1 cellular context compared by ENCODE assay signal in the genomic region with DNA sequence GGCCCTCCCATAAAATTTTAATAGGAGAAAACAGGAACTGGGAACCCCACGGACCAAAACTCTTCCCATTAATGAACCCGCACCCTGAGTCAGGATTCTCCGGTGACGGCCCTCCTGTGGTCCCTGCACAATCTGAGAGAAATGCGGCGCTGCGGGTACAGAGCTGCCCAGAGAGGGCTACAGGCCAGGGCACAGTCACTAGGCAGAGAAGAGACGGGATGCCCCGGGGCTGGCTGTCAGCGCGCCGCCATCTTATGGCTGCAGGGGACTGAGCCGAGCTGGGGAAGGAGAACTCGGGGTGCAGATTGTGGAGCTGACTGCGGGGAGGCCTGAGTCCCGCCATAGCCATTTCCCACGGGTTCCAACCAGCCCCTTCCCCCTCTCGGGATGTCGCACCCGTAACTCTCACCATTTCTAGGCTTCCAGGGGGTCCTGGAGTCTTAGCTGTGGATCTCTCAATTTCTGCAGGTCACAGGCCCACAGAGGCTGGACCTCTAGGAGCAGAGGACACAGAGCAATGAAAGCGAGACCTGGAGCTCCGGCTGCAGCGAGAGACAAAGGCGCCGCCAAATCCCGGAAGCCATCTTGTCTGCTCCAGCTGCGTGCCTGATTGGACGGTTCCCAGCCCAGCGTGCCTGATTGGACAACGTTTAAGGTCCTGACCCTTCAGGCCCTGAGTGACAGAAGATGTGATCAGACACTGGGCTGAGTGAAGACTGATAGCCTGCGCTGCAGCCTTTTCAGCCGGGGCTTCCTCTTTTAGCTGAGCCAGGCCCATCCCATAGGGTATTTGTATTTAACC.
TF ChIP-seq lines count a peak whose summit lies in the region.

A gene (minus strand): TSS at position 591 of the 802 bp plus-strand sequence. CDS start 179 bp downstream, at position 412.

TF ChIP-seq in HepG2, 621 proteins besides CTCF, POLR2A, EP300 and RAD21 (continued from another document and continues in another):
- TF ChIP-seq, protein P1, sequence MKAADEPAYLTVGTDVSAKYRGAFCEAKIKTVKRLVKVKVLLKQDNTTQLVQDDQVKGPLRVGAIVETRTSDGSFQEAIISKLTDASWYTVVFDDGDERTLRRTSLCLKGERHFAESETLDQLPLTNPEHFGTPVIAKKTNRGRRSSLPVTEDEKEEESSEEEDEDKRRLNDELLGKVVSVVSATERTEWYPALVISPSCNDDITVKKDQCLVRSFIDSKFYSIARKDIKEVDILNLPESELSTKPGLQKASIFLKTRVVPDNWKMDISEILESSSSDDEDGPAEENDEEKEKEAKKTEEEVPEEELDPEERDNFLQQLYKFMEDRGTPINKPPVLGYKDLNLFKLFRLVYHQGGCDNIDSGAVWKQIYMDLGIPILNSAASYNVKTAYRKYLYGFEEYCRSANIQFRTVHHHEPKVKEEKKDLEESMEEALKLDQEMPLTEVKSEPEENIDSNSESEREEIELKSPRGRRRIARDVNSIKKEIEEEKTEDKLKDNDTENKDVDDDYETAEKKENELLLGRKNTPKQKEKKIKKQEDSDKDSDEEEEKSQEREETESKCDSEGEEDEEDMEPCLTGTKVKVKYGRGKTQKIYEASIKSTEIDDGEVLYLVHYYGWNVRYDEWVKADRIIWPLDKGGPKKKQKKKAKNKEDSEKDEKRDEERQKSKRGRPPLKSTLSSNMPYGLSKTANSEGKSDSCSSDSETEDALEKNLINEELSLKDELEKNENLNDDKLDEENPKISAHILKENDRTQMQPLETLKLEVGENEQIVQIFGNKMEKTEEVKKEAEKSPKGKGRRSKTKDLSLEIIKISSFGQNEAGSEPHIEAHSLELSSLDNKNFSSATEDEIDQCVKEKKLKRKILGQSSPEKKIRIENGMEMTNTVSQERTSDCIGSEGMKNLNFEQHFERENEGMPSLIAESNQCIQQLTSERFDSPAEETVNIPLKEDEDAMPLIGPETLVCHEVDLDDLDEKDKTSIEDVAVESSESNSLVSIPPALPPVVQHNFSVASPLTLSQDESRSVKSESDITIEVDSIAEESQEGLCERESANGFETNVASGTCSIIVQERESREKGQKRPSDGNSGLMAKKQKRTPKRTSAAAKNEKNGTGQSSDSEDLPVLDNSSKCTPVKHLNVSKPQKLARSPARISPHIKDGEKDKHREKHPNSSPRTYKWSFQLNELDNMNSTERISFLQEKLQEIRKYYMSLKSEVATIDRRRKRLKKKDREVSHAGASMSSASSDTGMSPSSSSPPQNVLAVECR (CRISPR knock-in tag; IDR thresholded peaks at IDR 0.05; ENCODE audit: borderline replicate concordance), result peak; percentile 73; the same call in 1 of the 2 replicates
- no peak for TF ChIP-seq ZNF629 (CRISPR knock-in tag; conservative IDR thresholded peaks at IDR 0.05)
- no peak for TF ChIP-seq ZNF546 (CRISPR knock-in tag; conservative IDR thresholded peaks at IDR 0.05)
- TF ChIP-seq ZNF350 (CRISPR knock-in tag; IDR thresholded peaks at IDR 0.05; ENCODE audit: borderline replicate concordance, low read depth), result 0 out of 2 replicates have a peak, but pooled peaks have one; percentile 31
- TF ChIP-seq HES4 (CRISPR knock-in tag; IDR thresholded peaks at IDR 0.05; ENCODE audit: borderline replicate concordance), result no peak
- TF ChIP-seq AGO2 (optimal IDR thresholded peaks at IDR 0.05; ENCODE audit: low read depth, low read length), result no peak
- peak; percentile 44; the same call in 1 of the 2 replicates for TF ChIP-seq THAP11 (CRISPR knock-in tag; IDR thresholded peaks at IDR 0.05)
- peak; percentile 52; the same call in 1 of the 2 replicates for TF ChIP-seq RFX5 (IDR thresholded peaks at IDR 0.05; ENCODE audit: low read depth, low read length)
- peak; percentile 36 for TF ChIP-seq HNRNPLL (IDR thresholded peaks at IDR 0.05; ENCODE audit: low read depth, low read length, poor library complexity, severe bottlenecking)
- TF ChIP-seq ZNF775 (CRISPR knock-in tag; IDR thresholded peaks at IDR 0.05; ENCODE audit: borderline replicate concordance), result no peak
- TF ChIP-seq, protein P2, sequence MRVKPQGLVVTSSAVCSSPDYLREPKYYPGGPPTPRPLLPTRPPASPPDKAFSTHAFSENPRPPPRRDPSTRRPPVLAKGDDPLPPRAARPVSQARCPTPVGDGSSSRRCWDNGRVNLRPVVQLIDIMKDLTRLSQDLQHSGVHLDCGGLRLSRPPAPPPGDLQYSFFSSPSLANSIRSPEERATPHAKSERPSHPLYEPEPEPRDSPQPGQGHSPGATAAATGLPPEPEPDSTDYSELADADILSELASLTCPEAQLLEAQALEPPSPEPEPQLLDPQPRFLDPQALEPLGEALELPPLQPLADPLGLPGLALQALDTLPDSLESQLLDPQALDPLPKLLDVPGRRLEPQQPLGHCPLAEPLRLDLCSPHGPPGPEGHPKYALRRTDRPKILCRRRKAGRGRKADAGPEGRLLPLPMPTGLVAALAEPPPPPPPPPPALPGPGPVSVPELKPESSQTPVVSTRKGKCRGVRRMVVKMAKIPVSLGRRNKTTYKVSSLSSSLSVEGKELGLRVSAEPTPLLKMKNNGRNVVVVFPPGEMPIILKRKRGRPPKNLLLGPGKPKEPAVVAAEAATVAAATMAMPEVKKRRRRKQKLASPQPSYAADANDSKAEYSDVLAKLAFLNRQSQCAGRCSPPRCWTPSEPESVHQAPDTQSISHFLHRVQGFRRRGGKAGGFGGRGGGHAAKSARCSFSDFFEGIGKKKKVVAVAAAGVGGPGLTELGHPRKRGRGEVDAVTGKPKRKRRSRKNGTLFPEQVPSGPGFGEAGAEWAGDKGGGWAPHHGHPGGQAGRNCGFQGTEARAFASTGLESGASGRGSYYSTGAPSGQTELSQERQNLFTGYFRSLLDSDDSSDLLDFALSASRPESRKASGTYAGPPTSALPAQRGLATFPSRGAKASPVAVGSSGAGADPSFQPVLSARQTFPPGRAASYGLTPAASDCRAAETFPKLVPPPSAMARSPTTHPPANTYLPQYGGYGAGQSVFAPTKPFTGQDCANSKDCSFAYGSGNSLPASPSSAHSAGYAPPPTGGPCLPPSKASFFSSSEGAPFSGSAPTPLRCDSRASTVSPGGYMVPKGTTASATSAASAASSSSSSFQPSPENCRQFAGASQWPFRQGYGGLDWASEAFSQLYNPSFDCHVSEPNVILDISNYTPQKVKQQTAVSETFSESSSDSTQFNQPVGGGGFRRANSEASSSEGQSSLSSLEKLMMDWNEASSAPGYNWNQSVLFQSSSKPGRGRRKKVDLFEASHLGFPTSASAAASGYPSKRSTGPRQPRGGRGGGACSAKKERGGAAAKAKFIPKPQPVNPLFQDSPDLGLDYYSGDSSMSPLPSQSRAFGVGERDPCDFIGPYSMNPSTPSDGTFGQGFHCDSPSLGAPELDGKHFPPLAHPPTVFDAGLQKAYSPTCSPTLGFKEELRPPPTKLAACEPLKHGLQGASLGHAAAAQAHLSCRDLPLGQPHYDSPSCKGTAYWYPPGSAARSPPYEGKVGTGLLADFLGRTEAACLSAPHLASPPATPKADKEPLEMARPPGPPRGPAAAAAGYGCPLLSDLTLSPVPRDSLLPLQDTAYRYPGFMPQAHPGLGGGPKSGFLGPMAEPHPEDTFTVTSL (CRISPR knock-in tag; IDR thresholded peaks at IDR 0.05; ENCODE audit: borderline replicate concordance), result peak; percentile 21; the same call in 1 of the 2 replicates
- TF ChIP-seq CCAR2 (optimal IDR thresholded peaks at IDR 0.05; ENCODE audit: low read depth, low read length), result no peak
- peak; percentile 76; the same call in 1 of the 2 replicates for TF ChIP-seq ZNF768 (CRISPR knock-in tag; IDR thresholded peaks at IDR 0.05)
- TF ChIP-seq, protein P3, sequence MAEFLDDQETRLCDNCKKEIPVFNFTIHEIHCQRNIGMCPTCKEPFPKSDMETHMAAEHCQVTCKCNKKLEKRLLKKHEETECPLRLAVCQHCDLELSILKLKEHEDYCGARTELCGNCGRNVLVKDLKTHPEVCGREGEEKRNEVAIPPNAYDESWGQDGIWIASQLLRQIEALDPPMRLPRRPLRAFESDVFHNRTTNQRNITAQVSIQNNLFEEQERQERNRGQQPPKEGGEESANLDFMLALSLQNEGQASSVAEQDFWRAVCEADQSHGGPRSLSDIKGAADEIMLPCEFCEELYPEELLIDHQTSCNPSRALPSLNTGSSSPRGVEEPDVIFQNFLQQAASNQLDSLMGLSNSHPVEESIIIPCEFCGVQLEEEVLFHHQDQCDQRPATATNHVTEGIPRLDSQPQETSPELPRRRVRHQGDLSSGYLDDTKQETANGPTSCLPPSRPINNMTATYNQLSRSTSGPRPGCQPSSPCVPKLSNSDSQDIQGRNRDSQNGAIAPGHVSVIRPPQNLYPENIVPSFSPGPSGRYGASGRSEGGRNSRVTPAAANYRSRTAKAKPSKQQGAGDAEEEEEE (CRISPR knock-in tag; IDR thresholded peaks at IDR 0.05; ENCODE audit: borderline replicate concordance), result no peak
- TF ChIP-seq KDM2A (CRISPR knock-in tag; IDR thresholded peaks at IDR 0.05; ENCODE audit: borderline replicate concordance, low read depth), result peak; percentile 24; the same call in 1 of the 2 replicates
- no peak for TF ChIP-seq DNMT1 (CRISPR knock-in tag; IDR thresholded peaks at IDR 0.05)
- TF ChIP-seq, protein P4, sequence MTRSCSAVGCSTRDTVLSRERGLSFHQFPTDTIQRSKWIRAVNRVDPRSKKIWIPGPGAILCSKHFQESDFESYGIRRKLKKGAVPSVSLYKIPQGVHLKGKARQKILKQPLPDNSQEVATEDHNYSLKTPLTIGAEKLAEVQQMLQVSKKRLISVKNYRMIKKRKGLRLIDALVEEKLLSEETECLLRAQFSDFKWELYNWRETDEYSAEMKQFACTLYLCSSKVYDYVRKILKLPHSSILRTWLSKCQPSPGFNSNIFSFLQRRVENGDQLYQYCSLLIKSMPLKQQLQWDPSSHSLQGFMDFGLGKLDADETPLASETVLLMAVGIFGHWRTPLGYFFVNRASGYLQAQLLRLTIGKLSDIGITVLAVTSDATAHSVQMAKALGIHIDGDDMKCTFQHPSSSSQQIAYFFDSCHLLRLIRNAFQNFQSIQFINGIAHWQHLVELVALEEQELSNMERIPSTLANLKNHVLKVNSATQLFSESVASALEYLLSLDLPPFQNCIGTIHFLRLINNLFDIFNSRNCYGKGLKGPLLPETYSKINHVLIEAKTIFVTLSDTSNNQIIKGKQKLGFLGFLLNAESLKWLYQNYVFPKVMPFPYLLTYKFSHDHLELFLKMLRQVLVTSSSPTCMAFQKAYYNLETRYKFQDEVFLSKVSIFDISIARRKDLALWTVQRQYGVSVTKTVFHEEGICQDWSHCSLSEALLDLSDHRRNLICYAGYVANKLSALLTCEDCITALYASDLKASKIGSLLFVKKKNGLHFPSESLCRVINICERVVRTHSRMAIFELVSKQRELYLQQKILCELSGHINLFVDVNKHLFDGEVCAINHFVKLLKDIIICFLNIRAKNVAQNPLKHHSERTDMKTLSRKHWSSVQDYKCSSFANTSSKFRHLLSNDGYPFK (CRISPR knock-in tag; IDR thresholded peaks at IDR 0.05; ENCODE audit: borderline replicate concordance), result peak; percentile 27; the same call in 1 of the 2 replicates
- peak; percentile 34; the same call in 1 of the 2 replicates for TF ChIP-seq ZMYM3 (CRISPR knock-in tag; IDR thresholded peaks at IDR 0.05)
- no peak for TF ChIP-seq ZFP90 (CRISPR knock-in tag; IDR thresholded peaks at IDR 0.05; ENCODE audit: borderline replicate concordance)
- TF ChIP-seq, protein P5, sequence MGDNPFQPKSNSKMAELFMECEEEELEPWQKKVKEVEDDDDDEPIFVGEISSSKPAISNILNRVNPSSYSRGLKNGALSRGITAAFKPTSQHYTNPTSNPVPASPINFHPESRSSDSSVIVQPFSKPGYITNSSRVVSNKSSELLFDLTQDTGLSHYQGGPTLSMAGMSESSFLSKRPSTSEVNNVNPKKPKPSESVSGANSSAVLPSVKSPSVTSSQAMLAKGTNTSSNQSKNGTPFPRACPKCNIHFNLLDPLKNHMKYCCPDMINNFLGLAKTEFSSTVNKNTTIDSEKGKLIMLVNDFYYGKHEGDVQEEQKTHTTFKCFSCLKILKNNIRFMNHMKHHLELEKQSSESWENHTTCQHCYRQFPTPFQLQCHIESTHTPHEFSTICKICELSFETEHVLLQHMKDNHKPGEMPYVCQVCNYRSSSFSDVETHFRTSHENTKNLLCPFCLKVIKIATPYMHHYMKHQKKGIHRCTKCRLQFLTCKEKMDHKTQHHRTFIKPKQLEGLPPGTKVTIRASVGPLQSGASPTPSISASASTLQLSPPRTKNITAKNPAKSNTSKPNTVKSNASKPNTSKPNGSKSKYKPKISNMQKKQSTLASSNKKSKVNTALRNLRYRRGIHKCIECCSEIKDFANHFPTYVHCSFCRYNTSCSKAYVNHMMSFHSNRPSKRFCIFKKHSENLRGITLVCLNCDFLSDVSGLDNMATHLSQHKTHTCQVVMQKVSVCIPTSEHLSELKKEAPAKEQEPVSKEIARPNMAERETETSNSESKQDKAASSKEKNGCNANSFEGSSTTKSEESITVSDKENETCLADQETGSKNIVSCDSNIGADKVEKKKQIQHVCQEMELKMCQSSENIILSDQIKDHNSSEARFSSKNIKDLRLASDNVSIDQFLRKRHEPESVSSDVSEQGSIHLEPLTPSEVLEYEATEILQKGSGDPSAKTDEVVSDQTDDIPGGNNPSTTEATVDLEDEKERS (CRISPR knock-in tag; IDR thresholded peaks at IDR 0.05), result 0 out of 2 replicates have a peak, but pooled peaks have one; percentile 61
- TF ChIP-seq, protein P6, sequence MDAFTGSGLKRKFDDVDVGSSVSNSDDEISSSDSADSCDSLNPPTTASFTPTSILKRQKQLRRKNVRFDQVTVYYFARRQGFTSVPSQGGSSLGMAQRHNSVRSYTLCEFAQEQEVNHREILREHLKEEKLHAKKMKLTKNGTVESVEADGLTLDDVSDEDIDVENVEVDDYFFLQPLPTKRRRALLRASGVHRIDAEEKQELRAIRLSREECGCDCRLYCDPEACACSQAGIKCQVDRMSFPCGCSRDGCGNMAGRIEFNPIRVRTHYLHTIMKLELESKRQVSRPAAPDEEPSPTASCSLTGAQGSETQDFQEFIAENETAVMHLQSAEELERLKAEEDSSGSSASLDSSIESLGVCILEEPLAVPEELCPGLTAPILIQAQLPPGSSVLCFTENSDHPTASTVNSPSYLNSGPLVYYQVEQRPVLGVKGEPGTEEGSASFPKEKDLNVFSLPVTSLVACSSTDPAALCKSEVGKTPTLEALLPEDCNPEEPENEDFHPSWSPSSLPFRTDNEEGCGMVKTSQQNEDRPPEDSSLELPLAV (CRISPR knock-in tag; conservative IDR thresholded peaks at IDR 0.05; ENCODE audit: low read depth), result no peak
- TF ChIP-seq, protein P7, sequence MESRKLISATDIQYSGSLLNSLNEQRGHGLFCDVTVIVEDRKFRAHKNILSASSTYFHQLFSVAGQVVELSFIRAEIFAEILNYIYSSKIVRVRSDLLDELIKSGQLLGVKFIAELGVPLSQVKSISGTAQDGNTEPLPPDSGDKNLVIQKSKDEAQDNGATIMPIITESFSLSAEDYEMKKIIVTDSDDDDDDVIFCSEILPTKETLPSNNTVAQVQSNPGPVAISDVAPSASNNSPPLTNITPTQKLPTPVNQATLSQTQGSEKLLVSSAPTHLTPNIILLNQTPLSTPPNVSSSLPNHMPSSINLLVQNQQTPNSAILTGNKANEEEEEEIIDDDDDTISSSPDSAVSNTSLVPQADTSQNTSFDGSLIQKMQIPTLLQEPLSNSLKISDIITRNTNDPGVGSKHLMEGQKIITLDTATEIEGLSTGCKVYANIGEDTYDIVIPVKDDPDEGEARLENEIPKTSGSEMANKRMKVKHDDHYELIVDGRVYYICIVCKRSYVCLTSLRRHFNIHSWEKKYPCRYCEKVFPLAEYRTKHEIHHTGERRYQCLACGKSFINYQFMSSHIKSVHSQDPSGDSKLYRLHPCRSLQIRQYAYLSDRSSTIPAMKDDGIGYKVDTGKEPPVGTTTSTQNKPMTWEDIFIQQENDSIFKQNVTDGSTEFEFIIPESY (CRISPR knock-in tag; IDR thresholded peaks at IDR 0.05), result no peak
- TF ChIP-seq, protein P8, sequence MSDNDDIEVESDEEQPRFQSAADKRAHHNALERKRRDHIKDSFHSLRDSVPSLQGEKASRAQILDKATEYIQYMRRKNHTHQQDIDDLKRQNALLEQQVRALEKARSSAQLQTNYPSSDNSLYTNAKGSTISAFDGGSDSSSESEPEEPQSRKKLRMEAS (IDR thresholded peaks at IDR 0.05), result no peak
- TF ChIP-seq, protein P9, sequence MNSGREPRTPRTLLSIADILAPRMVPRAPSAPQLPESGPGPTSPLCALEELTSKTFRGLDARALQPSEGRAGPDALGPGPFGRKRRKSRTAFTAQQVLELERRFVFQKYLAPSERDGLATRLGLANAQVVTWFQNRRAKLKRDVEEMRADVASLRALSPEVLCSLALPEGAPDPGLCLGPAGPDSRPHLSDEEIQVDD (CRISPR knock-in tag; IDR thresholded peaks at IDR 0.05; ENCODE audit: borderline replicate concordance), result no peak
